8 cellular contexts compared by ENCODE assay signal in genomic region chr2:27379840-27380625, GRCh38. TPM values are rescaled to one million over a fixed set of nuclear protein-coding genes. Genes with fewer than 3 reads are reported as not detected.
DNase-seq lines count a peak whose midpoint lies in the region; ATAC-seq and TF ChIP-seq lines count a peak whose summit lies in the region.

No MANE protein-coding gene starts in this region.

- H3K27ac ChIP-seq in H9 (ENCODE audit: insufficient read length, low read depth, low read length) (peak overlapping the region; percentile 14), cardiac muscle cell (peak overlapping the region; percentile 96)

- peaks cover 43% of the 10 kb centered on the region for H3K36me3 ChIP-seq in cardiac muscle cell

- H3K4me3 Mint-ChIP-seq in H9 (peak overlapping the region; percentile 86 to 94), osteocyte (ENCODE audit: unreplicated experiment) (peak overlapping the region; percentile 87)
- peak overlapping the region; percentile 93 for H3K4me3 Mint-ChIP-seq in activated naive CD4-positive, alpha-beta T cell treated with anti-CD3 and anti-CD28 coated beads, Interleukin-2, amount 50 U/mL, for 24 hours

- peaks cover 12% of the 10 kb centered on the region for H3K23me2 ChIP-seq in H9 (ENCODE audit: insufficient read length, low read depth, low read length, poor library complexity, severe bottlenecking)

- H3K27me3 ChIP-seq in H9 (ENCODE audit: insufficient read depth, low read length) (no peaks in the 10 kb centered on the region), cardiac muscle cell (no peaks in the 10 kb centered on the region)

- no peaks in the 10 kb centered on the region for H3K79me2 ChIP-seq in H9 (ENCODE audit: insufficient read depth, low read length)

- no CpG with 5 or more reads among the region's 35 CpGs for WGBS in H9 (ENCODE audit: extremely low coverage, insufficient read length, low lambda C conversion rate)

- H3K4ac ChIP-seq in H9 (ENCODE audit: low read depth, low read length) = no peak overlapping the region; the same call in 1 of the 2 replicates

- TF ChIP-seq CTCF in H9 (conservative IDR thresholded peaks at IDR 0.05) = no peak
- TF ChIP-seq CTCF in cardiac muscle cell (IDR thresholded peaks at IDR 0.05; ENCODE audit: low read depth, low read length) = no peak
- TF ChIP-seq CTCF in osteocyte (IDR thresholded peaks at IDR 0.05) = no peak

- H2BK15ac ChIP-seq in H9 (ENCODE audit: low read depth, low read length) = no peak overlapping the region

- DNase-seq in EH (ENCODE audit: low read depth) (peak; percentile 52), H9 (peak; percentile 43), NCI-H2227 treated with DMSO at 0.1 percent for 48 hours (lab: John Stamatoyannopoulos, UW) (peak; percentile 34), cardiac muscle cell (ENCODE audit: low read depth in 1 of 2, low spot score in 1 of 2) (peak in 1 of 2 donors; percentile 33), osteocyte (ENCODE audit: extremely low spot score, unreplicated experiment) (no peak), A172 (ENCODE audit: low spot score) (no peak)

- H3K4me1 ChIP-seq in H9 (ENCODE audit: insufficient read depth, low read length) (no peaks in the 10 kb centered on the region), cardiac muscle cell (ENCODE audit: low read depth) (peaks cover 7% of the 10 kb centered on the region)

- H3K9me3 Mint-ChIP-seq in H9 (no peaks in the 10 kb centered on the region), osteocyte (ENCODE audit: unreplicated experiment) (no peaks in the 10 kb centered on the region)
- H3K9me3 Mint-ChIP-seq in activated naive CD4-positive, alpha-beta T cell treated with anti-CD3 and anti-CD28 coated beads, Interleukin-2, amount 50 U/mL, for 24 hours = no peaks in the 10 kb centered on the region

- no peak overlapping the region for H3T11ph ChIP-seq in H9 (ENCODE audit: low read length)

- H3K36me3 Mint-ChIP-seq in H9 (ENCODE audit: insufficient read depth in 1 of 3, low read depth in 3 of 3) (peaks cover 40 to 90% (median 76%) of the 10 kb centered on the region in 3 experiments; a peak in 6 of 7 replicates), osteocyte (ENCODE audit: unreplicated experiment) (peaks cover 13% of the 10 kb centered on the region)
- peaks cover 13% of the 10 kb centered on the region for H3K36me3 Mint-ChIP-seq in activated naive CD4-positive, alpha-beta T cell treated with anti-CD3 and anti-CD28 coated beads, Interleukin-2, amount 50 U/mL, for 24 hours

- H3K4me3 ChIP-seq in cardiac muscle cell = peak overlapping the region; percentile 62

- H4K5ac ChIP-seq in H9 (ENCODE audit: insufficient read length, low read depth, low read length) = no peak overlapping the region

- no peak for ATAC-seq in HG02840 (IDR thresholded peaks at IDR 0.05; ENCODE audit: low FRiP score, unreplicated experiment)

- H3K56ac ChIP-seq in H9 (ENCODE audit: insufficient read length, low read depth, low read length) = no peak overlapping the region

- peak overlapping the region; percentile 87 for H3K4me2 ChIP-seq in H9 (ENCODE audit: insufficient read depth, insufficient read length, low read length)

- H3K9me3 ChIP-seq in H9 (ENCODE audit: control insufficient read depth, low read depth, low read length) = no peaks in the 10 kb centered on the region
- no peaks in the 10 kb centered on the region for H3K9me3 ChIP-seq in cardiac muscle cell (ENCODE audit: low read depth)

- H3K79me1 ChIP-seq in H9 (ENCODE audit: insufficient read depth, low read depth, low read length, poor library complexity, severe bottlenecking) = no peaks in the 10 kb centered on the region

- no peak overlapping the region for H2BK5ac ChIP-seq in H9 (ENCODE audit: insufficient read length, low read length)

- peak overlapping the region; percentile 84 for H3K9ac ChIP-seq in H9 (ENCODE audit: extremely low read depth, insufficient read length, low read length)

- no peak overlapping the region for H2AK5ac ChIP-seq in H9 (ENCODE audit: insufficient read length, low read length)

- H3K27me3 Mint-ChIP-seq in H9 (ENCODE audit: low read depth) (peaks cover 1% of the 10 kb centered on the region; the same call in 1 of the 2 replicates), osteocyte (ENCODE audit: unreplicated experiment) (no peaks in the 10 kb centered on the region)
- H3K27me3 Mint-ChIP-seq in activated naive CD4-positive, alpha-beta T cell treated with anti-CD3 and anti-CD28 coated beads, Interleukin-2, amount 50 U/mL, for 24 hours = no peaks in the 10 kb centered on the region

- H3K14ac ChIP-seq in H9 (ENCODE audit: insufficient read depth, low read length) = peak overlapping the region; percentile 84

- no peak overlapping the region for H2AFZ ChIP-seq in H9 (ENCODE audit: low read length)

- H3K4me1 Mint-ChIP-seq in H9 (peaks cover 19 to 27% of the 10 kb centered on the region in 2 experiments), osteocyte (ENCODE audit: unreplicated experiment) (peaks cover 21% of the 10 kb centered on the region)
- peaks cover 31% of the 10 kb centered on the region for H3K4me1 Mint-ChIP-seq in activated naive CD4-positive, alpha-beta T cell treated with anti-CD3 and anti-CD28 coated beads, Interleukin-2, amount 50 U/mL, for 24 hours

- no peak overlapping the region for H2BK20ac ChIP-seq in H9 (ENCODE audit: low read depth, low read length, poor library complexity, severe bottlenecking)

- peak overlapping the region; percentile 79 for H3K18ac ChIP-seq in H9 (ENCODE audit: insufficient read length, low read depth, low read length)

- no peak overlapping the region for H4K91ac ChIP-seq in H9 (ENCODE audit: insufficient read length, low read depth, low read length)

- no peak overlapping the region for H2BK12ac ChIP-seq in H9 (ENCODE audit: insufficient read length, low read depth, low read length)

- no peak overlapping the region for H2BK120ac ChIP-seq in H9 (ENCODE audit: low read depth, low read length, poor library complexity, severe bottlenecking)

- no peaks in the 10 kb centered on the region for H4K20me1 ChIP-seq in H9 (ENCODE audit: control insufficient read depth, insufficient read depth, insufficient read length)

- H4K8ac ChIP-seq in H9 (replicated peaks; ENCODE audit: insufficient read length, low read depth, low read length) = no peak overlapping the region

- H3K27ac Mint-ChIP-seq in H9 (peak overlapping the region; percentile 70 to 96 (median 92)), osteocyte (ENCODE audit: unreplicated experiment) (peak overlapping the region; percentile 90)
- H3K27ac Mint-ChIP-seq in activated naive CD4-positive, alpha-beta T cell treated with anti-CD3 and anti-CD28 coated beads, Interleukin-2, amount 50 U/mL, for 24 hours = peak overlapping the region; percentile 83

- H3K23ac ChIP-seq in H9 (ENCODE audit: insufficient read length, low read depth, low read length) = no peak overlapping the region

RNA-seq across cellular contexts. Expression of gene ZNF513, which starts 0.5 kb away (rescaled TPM):
- 24.8 and 26.5 TPM in 2 replicates for total RNA-seq in H9 (2021)
- total RNA-seq in cardiac muscle cell = 29.7 and 31.7 TPM in 2 replicates
- polyA plus RNA-seq in cardiac muscle cell = 32.2 and 35.8 TPM in 2 replicates
- total RNA-seq in osteocyte = 15.7 and 19.1 TPM in 2 replicates
- 1.4 TPM in 1 of 2 replicates, not detected in the other for total RNA-seq in A172 (2014; rRNA removed; shearing (Covaris generic))

RNA-seq across cellular contexts. Expression of gene SNX17, which starts 9.6 kb away (rescaled TPM):
- total RNA-seq in H9 (2021) (78.1 and 81.1 TPM in 2 replicates), cardiac muscle cell (91.9 and 141 TPM in 2 replicates), osteocyte (124 and 134 TPM in 2 replicates)
- polyA plus RNA-seq in cardiac muscle cell = 130 and 135 TPM in 2 replicates
- total RNA-seq in A172 (2014; rRNA removed; shearing (Covaris generic)) = 202 and 226 TPM in 2 replicates

RNA-seq across cellular contexts. Expression of gene EIF2B4, which starts 9.9 kb away (rescaled TPM):
- total RNA-seq in H9 (2021) (62.1 and 67.2 TPM in 2 replicates), cardiac muscle cell (30.5 and 41.5 TPM in 2 replicates), osteocyte (50.0 and 50.4 TPM in 2 replicates)
- polyA plus RNA-seq in cardiac muscle cell = 93.9 and 94.9 TPM in 2 replicates
- total RNA-seq in A172 (2014; rRNA removed; shearing (Covaris generic)) = 31.2 and 43.4 TPM in 2 replicates

RNA-seq across cellular contexts. Expression of gene GTF3C2, which starts 23.5 kb away (rescaled TPM):
- total RNA-seq in H9 (2021) (109 TPM in 2 replicates), cardiac muscle cell (35.1 and 38.2 TPM in 2 replicates), osteocyte (57.4 and 59.4 TPM in 2 replicates)
- polyA plus RNA-seq in cardiac muscle cell = 47.7 and 56.8 TPM in 2 replicates
- total RNA-seq in A172 (2014; rRNA removed; shearing (Covaris generic)) = 56.4 and 67.8 TPM in 2 replicates

RNA-seq across cellular contexts. Expression of gene PPM1G, which starts 29.4 kb away (rescaled TPM):
- 146 and 150 TPM in 2 replicates for total RNA-seq in H9 (2021)
- 96.2 and 101 TPM in 2 replicates for total RNA-seq in cardiac muscle cell
- polyA plus RNA-seq in cardiac muscle cell = 84.8 and 93.0 TPM in 2 replicates
- 70.7 and 74.2 TPM in 2 replicates for total RNA-seq in osteocyte
- 185 and 200 TPM in 2 replicates for total RNA-seq in A172 (2014; rRNA removed; shearing (Covaris generic))

Comparison
In these comparisons a context has a peak if more than half of its experiments do, and no peak if none do; other contexts are left out.
1. DNase-seq: peak in EH (single experiment), H9 (single experiment) and NCI-H2227 treated with DMSO at 0.1 percent for 48 hours (single experiment); none in osteocyte (single experiment) and A172 (single experiment).
2. Peak in every context shown above with its lines, with median percentiles within 50 percentile points of each other: H3K27ac Mint-ChIP-seq and H3K4me3 Mint-ChIP-seq.